8 cellular contexts compared by ENCODE assay signal in genomic region chr19:35249146-35249847, GRCh38. TPM values are rescaled to one million over a fixed set of nuclear protein-coding genes. Genes with fewer than 3 reads are reported as not detected.
DNase-seq lines count a peak whose midpoint lies in the region; ATAC-seq and TF ChIP-seq lines count a peak whose summit lies in the region.

No MANE protein-coding gene starts in this region.

- H3K27me3 ChIP-seq in duodenal mucosa (ENCODE audit: control insufficient read depth in 1 of 2, insufficient read depth in 2 of 2, low read length in 2 of 2), result no peaks in the 10 kb centered on the region
- H3K27me3 ChIP-seq in neural cell (ENCODE audit: insufficient read depth, low read depth, low read length), result peaks cover 38% of the 10 kb centered on the region

- TF ChIP-seq RAD21 in neural cell (conservative IDR thresholded peaks at IDR 0.05), result no peak

- H3K4me2 ChIP-seq in neural cell (ENCODE audit: low read length), result no peak overlapping the region

- peak; percentile 16 for ATAC-seq in HG03520 (IDR thresholded peaks at IDR 0.05; ENCODE audit: unreplicated experiment)
- ATAC-seq in GM18505 (IDR thresholded peaks at IDR 0.05; ENCODE audit: unreplicated experiment), result no peak
- no peak for ATAC-seq in HG03175 (IDR thresholded peaks at IDR 0.05; ENCODE audit: unreplicated experiment)
- no peak for ATAC-seq in HG03039 (IDR thresholded peaks at IDR 0.05; ENCODE audit: unreplicated experiment)

- H4K20me1 ChIP-seq in neural cell (ENCODE audit: insufficient read depth), result no peaks in the 10 kb centered on the region

- peak overlapping the region; percentile 93 for H3K27ac ChIP-seq in duodenal mucosa (ENCODE audit: low read depth, low read length)
- no peak overlapping the region for H3K27ac ChIP-seq in neural cell (ENCODE audit: low read length)

- H2AFZ ChIP-seq in neural cell (ENCODE audit: low read depth, low read length), result no peak overlapping the region

- TF ChIP-seq POLR2A in GM18505 (IDR thresholded peaks at IDR 0.05; ENCODE audit: borderline replicate concordance, extremely low read depth, insufficient read depth, insufficient read length), result no peak

- peak overlapping the region; percentile 73 to 88 for H3K9ac ChIP-seq in duodenal mucosa (ENCODE audit: low read depth in 1 of 2, low read length in 2 of 2)
- no peak overlapping the region for H3K9ac ChIP-seq in neural cell (ENCODE audit: low read length)

- peak overlapping the region; percentile 80 for H3K4me3 ChIP-seq in GM12865 (ENCODE audit: low read depth, low read length)
- H3K4me3 ChIP-seq in duodenal mucosa (ENCODE audit: low read depth in 1 of 2, low read length in 2 of 2), result peak overlapping the region; percentile 77 to 90
- peak overlapping the region; percentile 63 for H3K4me3 ChIP-seq in neural cell (ENCODE audit: low read length)

- no peaks in the 10 kb centered on the region for H3F3A ChIP-seq in neural cell (ENCODE audit: insufficient read depth, low read length, poor library complexity, severe bottlenecking)

- H3K9me3 ChIP-seq in duodenal mucosa (ENCODE audit: control insufficient read depth in 1 of 2, low read length in 2 of 2), result no peaks in the 10 kb centered on the region
- H3K9me3 ChIP-seq in neural cell (ENCODE audit: low read length), result no peaks in the 10 kb centered on the region

- no peak for DNase-seq in GM12865 (ENCODE audit: low read depth)
- DNase-seq in NCI-H2107 treated with DMSO at 0.1 percent for 48 hours (lab: John Stamatoyannopoulos, UW; ENCODE audit: unreplicated experiment), result no peak

- H3K36me3 ChIP-seq in duodenal mucosa (ENCODE audit: control insufficient read depth in 1 of 2, insufficient read depth in 2 of 2, low read length in 2 of 2) (peaks cover 0 to 20% of the 10 kb centered on the region in 2 donors), neural cell (ENCODE audit: insufficient read depth, low read length) (no peaks in the 10 kb centered on the region)

- peaks cover 9 to 10% of the 10 kb centered on the region in 2 donors for H3K4me1 ChIP-seq in duodenal mucosa (ENCODE audit: control insufficient read depth in 1 of 2, insufficient read depth in 2 of 2, low read length in 2 of 2)

- no peak for TF ChIP-seq EP300 in neural cell (conservative IDR thresholded peaks at IDR 0.05; ENCODE audit: poor library complexity, severe bottlenecking)

- H3K9me2 ChIP-seq in neural cell (ENCODE audit: insufficient read depth, low read length), result no peaks in the 10 kb centered on the region

- no peaks in the 10 kb centered on the region for H3K79me2 ChIP-seq in neural cell (replicated peaks; ENCODE audit: insufficient read depth, low read length)

- no peak for TF ChIP-seq CTCF in GM12865 (IDR thresholded peaks at IDR 0.05; ENCODE audit: insufficient read depth, low read depth, low read length, missing control alignments)
- no peak for TF ChIP-seq CTCF in neural cell (IDR thresholded peaks at IDR 0.05; ENCODE audit: poor library complexity, severe bottlenecking)

TF ChIP-seq in neural cell, 6 proteins besides CTCF, POLR2A, EP300 and RAD21:
- TF ChIP-seq POLR2AphosphoS5 (IDR thresholded peaks at IDR 0.05), result no peak
- no peak for TF ChIP-seq TAF1 (IDR thresholded peaks at IDR 0.05; ENCODE audit: low read depth)
- TF ChIP-seq SMC3 (conservative IDR thresholded peaks at IDR 0.05; ENCODE audit: poor library complexity), result no peak
- no peak for TF ChIP-seq EZH2 (IDR thresholded peaks at IDR 0.05; ENCODE audit: borderline replicate concordance, insufficient read depth, low read length, poor library complexity, severe bottlenecking)
- TF ChIP-seq MXI1 (conservative IDR thresholded peaks at IDR 0.05; ENCODE audit: poor library complexity, severe bottlenecking), result no peak
- TF ChIP-seq REST (IDR thresholded peaks at IDR 0.05; ENCODE audit: borderline replicate concordance), result no peak
TF ChIP-seq in neural cell: peak in this region for 0.

RNA-seq across cellular contexts. Expression of gene LSR, which starts 0.5 kb away (rescaled TPM):
- not detected in 2 replicates for polyA plus RNA-seq in neural cell
- polyA minus RNA-seq in neural cell, result 0.46 TPM in 1 of 2 replicates, not detected in the other

RNA-seq across cellular contexts. Expression of gene USF2, which starts 19.5 kb away (rescaled TPM):
- polyA plus RNA-seq in neural cell, result 104 and 107 TPM in 2 replicates
- polyA minus RNA-seq in neural cell, result 61.2 and 70.4 TPM in 2 replicates

RNA-seq across cellular contexts. Expression of gene FAM187B, which starts 20.8 kb away (rescaled TPM):
- polyA plus RNA-seq in neural cell, result not detected in 2 replicates
- polyA minus RNA-seq in neural cell, result not detected in 2 replicates

RNA-seq across cellular contexts. Expression of gene HAMP, which starts 33.0 kb away (rescaled TPM):
- polyA plus RNA-seq in neural cell, result not detected in 2 replicates
- polyA minus RNA-seq in neural cell, result 0.24 and 0.35 TPM in 2 replicates

RNA-seq across cellular contexts. Expression of gene MAG, which starts 42.7 kb away (rescaled TPM):
- not detected in 2 replicates for polyA plus RNA-seq in neural cell
- polyA minus RNA-seq in neural cell, result not detected in 2 replicates
